In the genomic region with DNA sequence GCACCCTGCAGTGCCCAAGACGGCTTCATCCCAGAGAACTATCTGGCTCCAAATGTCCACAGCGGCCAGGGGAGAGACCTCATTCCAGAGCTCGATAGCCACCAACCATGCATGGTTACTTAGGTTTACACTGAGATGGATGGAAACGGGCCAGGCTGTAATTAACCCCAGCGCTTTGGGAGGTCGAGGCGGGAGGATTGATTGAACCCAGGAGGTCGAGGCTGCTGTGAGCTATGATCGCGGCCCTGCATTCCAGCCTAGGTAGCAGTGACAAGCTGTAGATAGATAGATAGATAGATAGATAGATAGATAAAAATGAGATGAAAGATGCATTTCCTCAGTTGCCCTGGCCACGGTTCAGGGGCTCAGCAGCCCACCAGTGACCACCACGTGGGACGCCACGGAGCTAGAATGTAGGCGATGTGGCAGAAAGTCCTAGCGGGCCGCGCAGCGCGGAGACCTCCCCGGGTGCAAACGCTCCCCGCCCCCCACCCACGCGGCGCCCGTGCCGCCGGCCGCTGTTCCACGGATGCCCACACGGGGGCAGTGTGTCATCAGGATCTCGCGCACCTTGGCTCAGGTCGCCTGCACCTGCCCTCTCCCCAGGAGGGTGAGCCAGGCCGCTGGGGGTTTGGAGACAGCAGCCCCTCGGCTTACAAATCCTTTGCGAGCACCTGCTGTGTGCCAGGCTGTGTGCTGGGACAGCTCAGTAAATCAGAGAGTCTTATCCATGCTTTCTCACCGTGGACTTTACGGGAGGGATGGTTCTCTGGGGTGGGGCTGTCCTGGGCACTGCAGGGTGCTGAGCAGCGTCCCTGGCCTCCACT, we compare ENCODE assay signal across 8 cellular contexts. TPM values are rescaled to one million over a fixed set of nuclear protein-coding genes. Genes with fewer than 3 reads are reported as not detected.
A peak's percentile ranks its signal among the peaks of the same experiment; 100 is the strongest.
DNase-seq lines count a peak whose midpoint lies in the region; ATAC-seq, FAIRE-seq and TF ChIP-seq lines count a peak whose summit lies in the region.

No MANE protein-coding gene starts in this region.

- H3K27me3 Mint-ChIP-seq in CD8-positive, alpha-beta memory T cell, result peaks cover 0 to 2% of the 10 kb centered on the region in 2 donors

- no peak overlapping the region for H3K9ac ChIP-seq in HUES64 (ENCODE audit: low read depth, low read length)
- peak overlapping the region in 1 of 2 donors; percentile 12 for H3K9ac ChIP-seq in kidney (ENCODE audit: low read length in 2 of 2)

- no peak overlapping the region for H3K4me3 ChIP-seq in CD8-positive, alpha-beta memory T cell (ENCODE audit: low read length)
- H3K4me3 ChIP-seq in HUES64 (ENCODE audit: low read length), result peak overlapping the region; percentile 34; the same call in 1 of the 2 replicates
- H3K4me3 ChIP-seq in astrocyte of the spinal cord (ENCODE audit: low read depth, low read length), result no peak overlapping the region
- H3K4me3 ChIP-seq in kidney (ENCODE audit: low read length in 2 of 2), result no peak overlapping the region

- DNase-seq in CD8-positive, alpha-beta memory T cell, result peak; percentile 56 to 81 (median 71)
- DNase-seq in T-helper 2 cell, result peak; percentile 48 to 72 (median 66)
- no peak for DNase-seq in astrocyte of the spinal cord (ENCODE audit: low read depth, low spot score)
- DNase-seq in kidney, result peak; percentile 86
- DNase-seq in stimulated activated CD4-positive, alpha-beta T cell treated with anti-CD3 and anti-CD28 coated beads, Interleukin-4, amount 100 ng/mL, for 4 hours, result peak; percentile 69 to 81

- TF ChIP-seq CTCF in astrocyte of the spinal cord (IDR thresholded peaks at IDR 0.05; ENCODE audit: low read depth, low read length) (peak; percentile 86), kidney (IDR thresholded peaks at IDR 0.05; ENCODE audit: borderline replicate concordance, extremely low read depth, insufficient read depth) (peak; percentile 95)

- no peaks in the 10 kb centered on the region for H3K9me3 Mint-ChIP-seq in CD8-positive, alpha-beta memory T cell

- no peaks in the 10 kb centered on the region for H3K9me3 ChIP-seq in CD8-positive, alpha-beta memory T cell (ENCODE audit: low read length)
- H3K9me3 ChIP-seq in HUES64 (ENCODE audit: insufficient read depth, low read depth, low read length), result no peaks in the 10 kb centered on the region
- no peaks in the 10 kb centered on the region for H3K9me3 ChIP-seq in kidney (ENCODE audit: control insufficient read depth in 1 of 2, low read length in 2 of 2)

- ATAC-seq in GM21526 (IDR thresholded peaks at IDR 0.05; ENCODE audit: low FRiP score, unreplicated experiment) (no peak), HG03045 (IDR thresholded peaks at IDR 0.05; ENCODE audit: unreplicated experiment) (no peak)

- POLR2A ChIA-PET in CD8-positive, alpha-beta memory T cell (lab: Charles Lee), result interaction anchor here (0.9 to 1.5 kb wide), 3 partner anchors 11 to 108 kb away, joined by 3 read pairs; no protein-coding TSS in a partner anchor

- WGBS in HUES64, result 19% methylated on average over 41 of the region's 41 CpGs

- no peak for FAIRE-seq in kidney (lab: Jason Lieb, UNC)

- no peaks in the 10 kb centered on the region for H3K27me3 ChIP-seq in CD8-positive, alpha-beta memory T cell (ENCODE audit: insufficient read depth, low read length, poor library complexity, severe bottlenecking)
- H3K27me3 ChIP-seq in HUES64 (ENCODE audit: insufficient read depth, low read length), result peaks cover 7% of the 10 kb centered on the region

- H3K4me1 Mint-ChIP-seq in CD8-positive, alpha-beta memory T cell, result peaks cover 0 to 7% (median 3%) of the 10 kb centered on the region in 3 donors

- no peak overlapping the region for H3K27ac ChIP-seq in CD8-positive, alpha-beta memory T cell (ENCODE audit: low read depth, low read length)
- H3K27ac ChIP-seq in HUES64 (ENCODE audit: low read depth, low read length) (no peak overlapping the region), kidney (ENCODE audit: low read depth in 2 of 2, low read length in 2 of 2) (no peak overlapping the region)

- peaks cover 5% of the 10 kb centered on the region for H3K4me1 ChIP-seq in CD8-positive, alpha-beta memory T cell (ENCODE audit: insufficient read depth, low read length)
- no peaks in the 10 kb centered on the region for H3K4me1 ChIP-seq in HUES64 (ENCODE audit: insufficient read depth, low read length)
- peaks cover 2 to 4% of the 10 kb centered on the region in 2 donors for H3K4me1 ChIP-seq in kidney (ENCODE audit: control insufficient read depth in 1 of 2, insufficient read depth in 1 of 2, low read depth in 1 of 2, low read length in 2 of 2)

- no peak overlapping the region for H3K27ac Mint-ChIP-seq in CD8-positive, alpha-beta memory T cell

- no peaks in the 10 kb centered on the region for H3K36me3 ChIP-seq in CD8-positive, alpha-beta memory T cell (ENCODE audit: insufficient read depth, low read length)
- H3K36me3 ChIP-seq in HUES64 (ENCODE audit: insufficient read depth, low read length) (no peaks in the 10 kb centered on the region), kidney (ENCODE audit: control insufficient read depth in 1 of 2, insufficient read depth in 2 of 2, low read length in 2 of 2) (no peaks in the 10 kb centered on the region)

- in situ Hi-C loops in astrocyte of the spinal cord (cut with HindIII; ENCODE audit: low sequenced_read_pairs), result no loop called here

- no peak overlapping the region for H3K4me3 Mint-ChIP-seq in CD8-positive, alpha-beta memory T cell

- CTCF ChIA-PET in CD8-positive, alpha-beta memory T cell (lab: Charles Lee), result interaction anchor here (0.7 to 5.3 kb wide), 28 partner anchors 8 to 272 kb away, joined by 3 to 43 read pairs (median 4); no protein-coding TSS in a partner anchor

- intact Hi-C loops in kidney (cut with DNase I), result no loop called here

- no peaks in the 10 kb centered on the region for H3K36me3 Mint-ChIP-seq in CD8-positive, alpha-beta memory T cell

RNA-seq across cellular contexts. Expression of a gene that starts 13.5 kb away (rescaled TPM):
- total RNA-seq in CD8-positive, alpha-beta memory T cell, result 100 to 1,000 TPM; 335 to 352 TPM
- 753 TPM for polyA plus RNA-seq in CD8-positive, alpha-beta memory T cell
- 95.1 TPM for polyA plus RNA-seq in HUES64 (2013, experiment 1 of 2)
- polyA plus RNA-seq in HUES64 (2013, experiment 2 of 2), result 123 TPM
- 526 TPM for total RNA-seq in kidney
- 580 TPM for polyA plus RNA-seq in kidney (ENCODE audit: insufficient read depth, low read depth, low replicate concordance)

RNA-seq across cellular contexts. Expression of a gene that starts 18.3 kb away (rescaled TPM):
- 1 to 10 TPM; 5.8 TPM for total RNA-seq in CD8-positive, alpha-beta memory T cell
- polyA plus RNA-seq in CD8-positive, alpha-beta memory T cell, result 0.10 TPM
- 12.7 TPM for polyA plus RNA-seq in HUES64 (2013, experiment 1 of 2)
- polyA plus RNA-seq in HUES64 (2013, experiment 2 of 2), result 12.2 TPM
- 69.4 TPM for total RNA-seq in kidney
- 43.9 TPM for polyA plus RNA-seq in kidney (ENCODE audit: insufficient read depth, low read depth, low replicate concordance)

RNA-seq across cellular contexts. Expression of a gene that starts 46.7 kb away (rescaled TPM):
- 1 to 10 TPM; 3.8 to 5.3 TPM for total RNA-seq in CD8-positive, alpha-beta memory T cell
- 5.0 TPM for polyA plus RNA-seq in CD8-positive, alpha-beta memory T cell
- polyA plus RNA-seq in HUES64 (2013, experiment 1 of 2), result 1.8 TPM
- polyA plus RNA-seq in HUES64 (2013, experiment 2 of 2), result 2.2 TPM
- 76.6 TPM for total RNA-seq in kidney
- polyA plus RNA-seq in kidney (ENCODE audit: insufficient read depth, low read depth, low replicate concordance), result 28.2 TPM

Comparison
In these comparisons a context has a peak if more than half of its experiments do, and no peak if none do; other contexts are left out.
1. RNA of a gene that starts 18.3 kb away (total RNA-seq): 69.4 TPM in kidney (single experiment); 5.8 TPM in CD8-positive, alpha-beta memory T cell; every median in the first group is over 10 times any median in the second.
2. RNA of a gene that starts 46.7 kb away (total RNA-seq): 76.6 TPM in kidney (single experiment); 3.8 to 5.3 TPM in CD8-positive, alpha-beta memory T cell; every median in the first group is over 10 times any median in the second.